In the genomic region with DNA sequence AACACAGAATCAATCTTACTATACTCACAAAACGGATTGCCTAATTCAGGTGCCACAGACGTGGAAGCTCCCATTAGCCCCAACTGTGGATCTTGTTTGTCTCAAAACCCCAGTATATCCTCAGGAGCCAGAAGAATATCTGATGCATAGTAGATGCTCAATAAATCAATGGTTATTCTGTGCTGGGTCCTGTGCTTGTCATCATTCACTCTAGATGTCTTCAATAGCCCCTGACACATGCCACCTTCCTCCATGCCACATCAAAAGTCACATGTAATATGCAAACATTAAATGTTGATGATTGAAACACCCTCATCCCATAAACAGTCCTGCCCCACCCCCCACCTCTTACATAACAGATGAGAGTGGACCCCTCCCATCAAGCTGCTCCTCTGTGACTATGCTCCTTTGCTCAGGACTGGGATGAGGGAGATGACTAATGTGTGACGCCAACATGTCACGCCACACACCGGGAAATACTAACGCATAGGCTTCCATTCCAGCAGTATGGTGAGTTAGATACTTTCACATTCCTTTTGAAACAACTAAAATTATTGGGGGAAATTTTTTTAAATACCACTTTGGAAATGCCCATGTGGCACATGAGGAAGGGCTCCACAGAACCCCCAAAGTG, we compare ENCODE assay signal across 18 cellular contexts.
DNase-seq lines count a peak whose midpoint lies in the region; ATAC-seq, FAIRE-seq and TF ChIP-seq lines count a peak whose summit lies in the region.
"Had no signal": no experiment of that assay in that cellular context is flagged by ENCODE, and none has a peak within 500 bp of the region (broad histone marks: within the 10 kb centered on the region; RNA-seq: fewer than 3 reads in every experiment).

No MANE protein-coding gene starts in this region.

- TF ChIP-seq CTCF in natural killer cell (IDR thresholded peaks at IDR 0.05) = no peak
- TF ChIP-seq CTCF in K562 (IDR thresholded peaks at IDR 0.05 in 2 of 3, conservative IDR thresholded peaks at IDR 0.05 in 1 of 3; ENCODE audit: insufficient read depth in 2 of 3, low read depth in 1 of 3, low read length in 3 of 3) = no peak
- TF ChIP-seq CTCF in osteocyte (IDR thresholded peaks at IDR 0.05) = no peak

- no peaks in the 10 kb centered on the region for H3K79me2 ChIP-seq in K562 (ENCODE audit: control insufficient read depth, insufficient read depth, low read length)

- H3K27me3 Mint-ChIP-seq in natural killer cell treated with Interleukin-12 subunit alpha and Interleukin-12 subunit beta and Interleukin-15 and Interleukin-18, amount 100 ng/mL, for 72 hours = peaks cover 3 to 4% of the 10 kb centered on the region in 2 donors
- H3K27me3 Mint-ChIP-seq in natural killer cell (ENCODE audit: low read depth in 2 of 2) (peaks cover 9 to 14% of the 10 kb centered on the region in 2 donors), osteocyte (ENCODE audit: unreplicated experiment) (peaks cover 3% of the 10 kb centered on the region)

- H3K4me2 ChIP-seq in K562 (ENCODE audit: insufficient read depth, low read length) = no peak overlapping the region
- H3K4me2 ChIP-seq: KMS-11 had no signal

- H3K4me1 Mint-ChIP-seq in natural killer cell treated with Interleukin-12 subunit alpha and Interleukin-12 subunit beta and Interleukin-15 and Interleukin-18, amount 100 ng/mL, for 72 hours (ENCODE audit: low read depth in 2 of 2) = peaks cover 22 to 33% of the 10 kb centered on the region in 2 donors
- H3K4me1 Mint-ChIP-seq in natural killer cell (peaks cover 19 to 21% of the 10 kb centered on the region in 2 donors), osteocyte (ENCODE audit: unreplicated experiment) (no peaks in the 10 kb centered on the region)
- H3K4me1 Mint-ChIP-seq: B cell, IgD-negative memory B cell had no signal

- CTCF ChIA-PET in K562 (lab: Yijun Ruan, JAX; ENCODE audit: low intra/inter-chr PET ratio) = no interaction called here

- no peaks in the 10 kb centered on the region for H3K9me1 ChIP-seq in K562 (ENCODE audit: control insufficient read depth, insufficient read depth, low read length)

- H2AFZ ChIP-seq in K562 (ENCODE audit: low read depth, low read length) = no peak overlapping the region

- H3K27me3 ChIP-seq in K562 (ENCODE audit: control insufficient read depth in 2 of 2, insufficient read depth in 2 of 2, low read length in 2 of 2) = peaks cover 0 to 2% of the 10 kb centered on the region in 2 experiments; a peak in 1 of 5 replicates

- TF ChIP-seq POLR2A in K562 (conservative IDR thresholded peaks at IDR 0.05) = no peak

- H3K27ac Mint-ChIP-seq in natural killer cell treated with Interleukin-12 subunit alpha and Interleukin-12 subunit beta and Interleukin-15 and Interleukin-18, amount 100 ng/mL, for 72 hours = peak overlapping the region; percentile 7 to 85
- H3K27ac Mint-ChIP-seq in natural killer cell (no peak overlapping the region), osteocyte (ENCODE audit: unreplicated experiment) (no peak overlapping the region)
- H3K27ac Mint-ChIP-seq: B cell; CD4-positive, alpha-beta T cell; IgD-negative memory B cell had no signal

- no peak for TF ChIP-seq EP300 in K562 (IDR thresholded peaks at IDR 0.05; ENCODE audit: low read length)

- H3K4me1 ChIP-seq in K562 (replicated peaks in 1 of 2; ENCODE audit: control insufficient read depth in 2 of 2, insufficient read depth in 2 of 2, low read length in 2 of 2) = no peaks in the 10 kb centered on the region

- intact Hi-C loops in natural killer cell (cut with micrococcal nuclease) = no loop called here
- intact Hi-C loops in K562 (cut with micrococcal nuclease) = no loop called here

- no TSS peak for BruUV-seq in K562 (replicated peaks; lab: Mats Ljungman, UMichigan)

- peaks cover 5% of the 10 kb centered on the region for H3K9me3 Mint-ChIP-seq in natural killer cell treated with Interleukin-12 subunit alpha and Interleukin-12 subunit beta and Interleukin-15 and Interleukin-18, amount 100 ng/mL, for 72 hours
- peaks cover 2 to 4% of the 10 kb centered on the region in 2 donors for H3K9me3 Mint-ChIP-seq in natural killer cell
- H3K9me3 Mint-ChIP-seq in osteocyte (ENCODE audit: unreplicated experiment) = peaks cover 9% of the 10 kb centered on the region

- H3K9me3 ChIP-seq in K562 (replicated peaks; ENCODE audit: control insufficient read depth, insufficient read depth, low read depth, low read length) = no peaks in the 10 kb centered on the region

- no peaks in the 10 kb centered on the region for H3K36me3 ChIP-seq in K562 (ENCODE audit: control insufficient read depth, insufficient read depth, low read length)

- DNase-seq in natural killer cell treated with Interleukin-12 subunit alpha and Interleukin-12 subunit beta and Interleukin-15 and Interleukin-18, amount 100 ng/mL, for 72 hours (ENCODE audit: low spot score) = no peak
- no peak for DNase-seq in natural killer cell
- no peak for DNase-seq in K562 (ENCODE audit: extremely low read depth in 1 of 4, low spot score in 3 of 4)
- DNase-seq in osteocyte (ENCODE audit: extremely low spot score, unreplicated experiment) = peak; percentile 17
- no peak for DNase-seq in ACHN
- DNase-seq: 8988T; C1 segment of cervical spinal cord; Calu3; CD4-positive, alpha-beta T cell; DMS 273 treated with DMSO at 0.1 percent for 48 hours; HCEC 1CT had no signal

- in situ Hi-C loops in K562 (cut with MboI) = no loop called here
- in situ Hi-C loops in ACHN (cut with HindIII; ENCODE audit: low pct_ligation_motif_present, low pct_unique_long_range_greater_than_20kb, low sequenced_read_pairs) = no loop called here

- ATAC-seq in natural killer cell treated with Interleukin-12 subunit alpha and Interleukin-12 subunit beta and Interleukin-15 and Interleukin-18, amount 100 ng/mL, for 72 hours = peak in 1 of 2 donors; percentile 80
- ATAC-seq in natural killer cell (no peak), K562 (no peak), GM21825 (IDR thresholded peaks at IDR 0.05; ENCODE audit: unreplicated experiment) (no peak), GM21526 (IDR thresholded peaks at IDR 0.05; ENCODE audit: low FRiP score, unreplicated experiment) (no peak)
- ATAC-seq: GM12878 had no signal

- WGBS in K562 (ENCODE audit: insufficient coverage, low coverage, missing lambda C conversion rate) = 3% methylated on average over 6 of the region's 6 CpGs

- H3K4me3 ChIP-seq in K562 = no peak overlapping the region
- H3K4me3 ChIP-seq: GM12878 had no signal

- H3K4me3 Mint-ChIP-seq in natural killer cell treated with Interleukin-12 subunit alpha and Interleukin-12 subunit beta and Interleukin-15 and Interleukin-18, amount 100 ng/mL, for 72 hours = peak overlapping the region; percentile 11
- H3K4me3 Mint-ChIP-seq in natural killer cell = no peak overlapping the region
- H3K4me3 Mint-ChIP-seq in osteocyte (ENCODE audit: unreplicated experiment) = no peak overlapping the region
- H3K4me3 Mint-ChIP-seq: B cell; CD4-positive, alpha-beta T cell; IgD-negative memory B cell had no signal

- no peak for FAIRE-seq in K562 (lab: Jason Lieb, UNC)
- FAIRE-seq: GM12878, GM19239 had no signal

- H3K27ac ChIP-seq in K562 (ENCODE audit: extremely low read depth, low read depth, low read length) = no peak overlapping the region
- H3K27ac ChIP-seq: KMS-11 had no signal

- TF ChIP-seq RAD21 in K562 (CRISPR knock-in tag; conservative IDR thresholded peaks at IDR 0.05 in 1 of 2, IDR thresholded peaks at IDR 0.05 in 1 of 2) = no peak

- peaks cover 5% of the 10 kb centered on the region for H3K36me3 Mint-ChIP-seq in natural killer cell treated with Interleukin-12 subunit alpha and Interleukin-12 subunit beta and Interleukin-15 and Interleukin-18, amount 100 ng/mL, for 72 hours
- peaks cover 10% of the 10 kb centered on the region for H3K36me3 Mint-ChIP-seq in natural killer cell
- H3K36me3 Mint-ChIP-seq in osteocyte (ENCODE audit: unreplicated experiment) = no peaks in the 10 kb centered on the region
- H3K36me3 Mint-ChIP-seq: IgD-negative memory B cell had no signal

- no peak overlapping the region for H3K9ac ChIP-seq in K562 (ENCODE audit: insufficient read depth in 1 of 2, low read depth in 2 of 2, low read length in 2 of 2)
- H3K9ac ChIP-seq: KMS-11 had no signal

- H4K20me1 ChIP-seq in K562 (replicated peaks; ENCODE audit: control insufficient read depth, insufficient read depth, low read length) = no peaks in the 10 kb centered on the region; the same call in 1 of the 2 replicates

- POLR2A ChIA-PET in K562 (lab: Yijun Ruan, JAX) = no interaction called here

TF ChIP-seq in K562, 482 proteins besides CTCF, POLR2A, EP300 and RAD21:
- TF ChIP-seq ZNF75A (CRISPR knock-in tag; IDR thresholded peaks at IDR 0.05) = no peak
- 0 out of 2 replicates have a peak, but pooled peaks have one; percentile 29 for TF ChIP-seq FOSL1 (tag; conservative IDR thresholded peaks at IDR 0.05)
- TF ChIP-seq ZFX (CRISPR knock-in tag; IDR thresholded peaks at IDR 0.05) = no peak
- peak; percentile 30; the same call in 1 of the 2 replicates for TF ChIP-seq CREM (IDR thresholded peaks at IDR 0.05; ENCODE audit: low read depth)

Comparison
In these comparisons a context has a peak if more than half of its experiments do, and no peak if none do; other contexts are left out.
1. H3K27ac Mint-ChIP-seq: peak in natural killer cell treated with Interleukin-12 subunit alpha and Interleukin-12 subunit beta and Interleukin-15 and Interleukin-18, amount 100 ng/mL, for 72 hours (2 of 2); none in natural killer cell (0 of 2) and osteocyte (single experiment).